1 cellular context compared by ENCODE assay signal in the genomic region with DNA sequence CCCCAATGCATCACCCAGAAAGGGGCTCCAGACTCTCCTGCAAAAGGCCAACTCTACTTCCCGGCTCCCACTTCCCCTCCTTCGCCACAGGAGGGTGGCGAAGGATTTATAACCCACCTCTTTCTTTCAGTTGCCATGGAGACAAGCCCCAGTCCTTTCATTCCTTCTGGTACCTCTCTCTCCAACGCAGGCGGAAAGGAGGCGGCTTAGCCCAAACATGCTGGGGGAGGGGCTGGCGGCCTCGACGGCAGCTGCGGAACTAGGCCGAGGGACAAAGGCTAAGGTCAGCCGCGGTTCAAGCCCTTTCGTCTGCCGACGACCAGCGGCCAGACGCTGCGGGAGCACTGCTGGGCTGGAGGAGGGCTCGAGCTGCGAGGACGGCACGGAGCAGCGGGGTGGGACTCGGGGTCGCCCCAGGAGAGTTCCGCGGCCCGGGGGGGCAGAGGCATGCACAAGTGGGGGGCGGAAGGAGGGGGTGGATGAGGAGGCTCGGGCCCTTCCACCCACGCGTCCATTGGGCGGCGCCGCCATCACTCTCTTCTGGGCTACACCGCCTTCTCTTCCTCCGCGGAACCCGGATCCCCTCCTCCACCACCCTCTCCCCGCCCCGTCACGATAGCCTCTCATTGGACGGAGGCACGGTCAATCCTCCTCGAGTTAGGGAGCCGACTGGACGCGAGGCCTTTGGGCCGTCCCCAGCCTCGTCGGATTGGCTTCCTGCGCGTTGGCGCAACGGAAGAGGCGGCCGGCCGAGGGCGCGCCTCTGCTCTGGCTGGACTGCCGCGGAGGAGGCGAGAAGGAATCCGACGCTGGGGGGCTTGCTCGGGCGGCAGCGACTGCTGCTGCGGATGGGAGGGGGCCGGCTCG.
TF ChIP-seq lines count a peak whose summit lies in the region.

A gene (plus strand): TSS at position 766 of the 867 bp plus-strand sequence.

TF ChIP-seq in HepG2, 621 proteins besides CTCF, POLR2A, EP300 and RAD21 (continued from another document and continues in another):
- TF ChIP-seq, protein P1, sequence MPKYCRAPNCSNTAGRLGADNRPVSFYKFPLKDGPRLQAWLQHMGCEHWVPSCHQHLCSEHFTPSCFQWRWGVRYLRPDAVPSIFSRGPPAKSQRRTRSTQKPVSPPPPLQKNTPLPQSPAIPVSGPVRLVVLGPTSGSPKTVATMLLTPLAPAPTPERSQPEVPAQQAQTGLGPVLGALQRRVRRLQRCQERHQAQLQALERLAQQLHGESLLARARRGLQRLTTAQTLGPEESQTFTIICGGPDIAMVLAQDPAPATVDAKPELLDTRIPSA (CRISPR knock-in tag; IDR thresholded peaks at IDR 0.05; ENCODE audit: borderline replicate concordance) = 0 out of 2 replicates have a peak, but pooled peaks have one; percentile 78
- TF ChIP-seq, protein P2, sequence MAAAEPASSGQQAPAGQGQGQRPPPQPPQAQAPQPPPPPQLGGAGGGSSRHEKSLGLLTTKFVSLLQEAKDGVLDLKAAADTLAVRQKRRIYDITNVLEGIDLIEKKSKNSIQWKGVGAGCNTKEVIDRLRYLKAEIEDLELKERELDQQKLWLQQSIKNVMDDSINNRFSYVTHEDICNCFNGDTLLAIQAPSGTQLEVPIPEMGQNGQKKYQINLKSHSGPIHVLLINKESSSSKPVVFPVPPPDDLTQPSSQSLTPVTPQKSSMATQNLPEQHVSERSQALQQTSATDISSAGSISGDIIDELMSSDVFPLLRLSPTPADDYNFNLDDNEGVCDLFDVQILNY (CRISPR knock-in tag; conservative IDR thresholded peaks at IDR 0.05) = peak; percentile 84
- TF ChIP-seq, protein P3, sequence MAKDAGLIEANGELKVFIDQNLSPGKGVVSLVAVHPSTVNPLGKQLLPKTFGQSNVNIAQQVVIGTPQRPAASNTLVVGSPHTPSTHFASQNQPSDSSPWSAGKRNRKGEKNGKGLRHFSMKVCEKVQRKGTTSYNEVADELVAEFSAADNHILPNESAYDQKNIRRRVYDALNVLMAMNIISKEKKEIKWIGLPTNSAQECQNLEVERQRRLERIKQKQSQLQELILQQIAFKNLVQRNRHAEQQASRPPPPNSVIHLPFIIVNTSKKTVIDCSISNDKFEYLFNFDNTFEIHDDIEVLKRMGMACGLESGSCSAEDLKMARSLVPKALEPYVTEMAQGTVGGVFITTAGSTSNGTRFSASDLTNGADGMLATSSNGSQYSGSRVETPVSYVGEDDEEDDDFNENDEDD (CRISPR knock-in tag; IDR thresholded peaks at IDR 0.05; ENCODE audit: borderline replicate concordance) = peak; percentile 89
- TF ChIP-seq SALL2 (CRISPR knock-in tag; IDR thresholded peaks at IDR 0.05) = peak; percentile 50; the same call in 1 of the 2 replicates
- TF ChIP-seq STAT5B (CRISPR knock-in tag; IDR thresholded peaks at IDR 0.05) = peak; percentile 83; the same call in 1 of the 2 replicates
- TF ChIP-seq SP5 (CRISPR knock-in tag; IDR thresholded peaks at IDR 0.05; ENCODE audit: borderline replicate concordance, low read depth) = peak; percentile 43
- TF ChIP-seq RFX3 (CRISPR knock-in tag; IDR thresholded peaks at IDR 0.05) = peak; percentile 93
- TF ChIP-seq ZNF20 (CRISPR knock-in tag; IDR thresholded peaks at IDR 0.05) = peak; percentile 88; the same call in 1 of the 2 replicates
- TF ChIP-seq ZEB1 (IDR thresholded peaks at IDR 0.05; ENCODE audit: insufficient replicate concordance, low read depth) = peak; percentile 65
- TF ChIP-seq MEF2D (CRISPR knock-in tag; IDR thresholded peaks at IDR 0.05) = peak; percentile 68; the same call in 1 of the 2 replicates
- TF ChIP-seq, protein P4, sequence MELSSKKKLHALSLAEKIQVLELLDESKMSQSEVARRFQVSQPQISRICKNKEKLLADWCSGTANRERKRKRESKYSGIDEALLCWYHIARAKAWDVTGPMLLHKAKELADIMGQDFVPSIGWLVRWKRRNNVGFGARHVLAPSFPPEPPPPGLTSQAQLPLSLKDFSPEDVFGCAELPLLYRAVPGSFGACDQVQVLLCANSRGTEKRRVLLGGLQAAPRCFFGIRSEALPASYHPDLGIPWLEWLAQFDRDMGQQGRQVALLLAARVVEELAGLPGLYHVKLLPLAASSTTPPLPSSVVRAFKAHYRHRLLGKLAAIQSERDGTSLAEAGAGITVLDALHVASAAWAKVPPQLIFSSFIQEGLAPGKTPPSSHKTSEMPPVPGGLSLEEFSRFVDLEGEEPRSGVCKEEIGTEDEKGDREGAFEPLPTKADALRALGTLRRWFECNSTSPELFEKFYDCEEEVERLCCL (CRISPR knock-in tag; IDR thresholded peaks at IDR 0.05; ENCODE audit: borderline replicate concordance) = peak; percentile 36; the same call in 1 of the 2 replicates
- peak; percentile 76 for TF ChIP-seq ZMAT3 (CRISPR knock-in tag; conservative IDR thresholded peaks at IDR 0.05)
- TF ChIP-seq RFXANK (CRISPR knock-in tag; IDR thresholded peaks at IDR 0.05) = peak; percentile 85
- no peak for TF ChIP-seq ZNF44 (CRISPR knock-in tag; IDR thresholded peaks at IDR 0.05)
- TF ChIP-seq ZNF552 (CRISPR knock-in tag; IDR thresholded peaks at IDR 0.05; ENCODE audit: borderline replicate concordance) = peak; percentile 70; the same call in 1 of the 2 replicates
- TF ChIP-seq, protein P5, sequence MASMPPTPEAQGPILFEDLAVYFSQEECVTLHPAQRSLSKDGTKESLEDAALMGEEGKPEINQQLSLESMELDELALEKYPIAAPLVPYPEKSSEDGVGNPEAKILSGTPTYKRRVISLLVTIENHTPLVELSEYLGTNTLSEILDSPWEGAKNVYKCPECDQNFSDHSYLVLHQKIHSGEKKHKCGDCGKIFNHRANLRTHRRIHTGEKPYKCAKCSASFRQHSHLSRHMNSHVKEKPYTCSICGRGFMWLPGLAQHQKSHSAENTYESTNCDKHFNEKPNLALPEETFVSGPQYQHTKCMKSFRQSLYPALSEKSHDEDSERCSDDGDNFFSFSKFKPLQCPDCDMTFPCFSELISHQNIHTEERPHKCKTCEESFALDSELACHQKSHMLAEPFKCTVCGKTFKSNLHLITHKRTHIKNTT (CRISPR knock-in tag; IDR thresholded peaks at IDR 0.05) = no peak
- TF ChIP-seq FOXK1 (CRISPR knock-in tag; IDR thresholded peaks at IDR 0.05; ENCODE audit: borderline replicate concordance, low read depth) = peak; percentile 58
- TF ChIP-seq ZNF737 (CRISPR knock-in tag; IDR thresholded peaks at IDR 0.05; ENCODE audit: borderline replicate concordance) = peak; percentile 85; the same call in 1 of the 2 replicates
- TF ChIP-seq SMAD3 (CRISPR knock-in tag; IDR thresholded peaks at IDR 0.05) = peak; percentile 65
- TF ChIP-seq, protein P6, sequence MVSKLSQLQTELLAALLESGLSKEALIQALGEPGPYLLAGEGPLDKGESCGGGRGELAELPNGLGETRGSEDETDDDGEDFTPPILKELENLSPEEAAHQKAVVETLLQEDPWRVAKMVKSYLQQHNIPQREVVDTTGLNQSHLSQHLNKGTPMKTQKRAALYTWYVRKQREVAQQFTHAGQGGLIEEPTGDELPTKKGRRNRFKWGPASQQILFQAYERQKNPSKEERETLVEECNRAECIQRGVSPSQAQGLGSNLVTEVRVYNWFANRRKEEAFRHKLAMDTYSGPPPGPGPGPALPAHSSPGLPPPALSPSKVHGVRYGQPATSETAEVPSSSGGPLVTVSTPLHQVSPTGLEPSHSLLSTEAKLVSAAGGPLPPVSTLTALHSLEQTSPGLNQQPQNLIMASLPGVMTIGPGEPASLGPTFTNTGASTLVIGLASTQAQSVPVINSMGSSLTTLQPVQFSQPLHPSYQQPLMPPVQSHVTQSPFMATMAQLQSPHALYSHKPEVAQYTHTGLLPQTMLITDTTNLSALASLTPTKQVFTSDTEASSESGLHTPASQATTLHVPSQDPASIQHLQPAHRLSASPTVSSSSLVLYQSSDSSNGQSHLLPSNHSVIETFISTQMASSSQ (IDR thresholded peaks at IDR 0.05; ENCODE audit: low read depth) = no peak
- TF ChIP-seq, protein P6 (CRISPR knock-in tag; IDR thresholded peaks at IDR 0.05; ENCODE audit: borderline replicate concordance) = peak; percentile 88
- TF ChIP-seq, protein P7, sequence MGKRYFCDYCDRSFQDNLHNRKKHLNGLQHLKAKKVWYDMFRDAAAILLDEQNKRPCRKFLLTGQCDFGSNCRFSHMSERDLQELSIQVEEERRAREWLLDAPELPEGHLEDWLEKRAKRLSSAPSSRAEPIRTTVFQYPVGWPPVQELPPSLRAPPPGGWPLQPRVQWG (CRISPR knock-in tag; IDR thresholded peaks at IDR 0.05; ENCODE audit: borderline replicate concordance, low read depth) = no peak
- peak; percentile 91 for TF ChIP-seq SMAD1 (CRISPR knock-in tag; IDR thresholded peaks at IDR 0.05; ENCODE audit: borderline replicate concordance, low read depth)
- TF ChIP-seq, protein P8, sequence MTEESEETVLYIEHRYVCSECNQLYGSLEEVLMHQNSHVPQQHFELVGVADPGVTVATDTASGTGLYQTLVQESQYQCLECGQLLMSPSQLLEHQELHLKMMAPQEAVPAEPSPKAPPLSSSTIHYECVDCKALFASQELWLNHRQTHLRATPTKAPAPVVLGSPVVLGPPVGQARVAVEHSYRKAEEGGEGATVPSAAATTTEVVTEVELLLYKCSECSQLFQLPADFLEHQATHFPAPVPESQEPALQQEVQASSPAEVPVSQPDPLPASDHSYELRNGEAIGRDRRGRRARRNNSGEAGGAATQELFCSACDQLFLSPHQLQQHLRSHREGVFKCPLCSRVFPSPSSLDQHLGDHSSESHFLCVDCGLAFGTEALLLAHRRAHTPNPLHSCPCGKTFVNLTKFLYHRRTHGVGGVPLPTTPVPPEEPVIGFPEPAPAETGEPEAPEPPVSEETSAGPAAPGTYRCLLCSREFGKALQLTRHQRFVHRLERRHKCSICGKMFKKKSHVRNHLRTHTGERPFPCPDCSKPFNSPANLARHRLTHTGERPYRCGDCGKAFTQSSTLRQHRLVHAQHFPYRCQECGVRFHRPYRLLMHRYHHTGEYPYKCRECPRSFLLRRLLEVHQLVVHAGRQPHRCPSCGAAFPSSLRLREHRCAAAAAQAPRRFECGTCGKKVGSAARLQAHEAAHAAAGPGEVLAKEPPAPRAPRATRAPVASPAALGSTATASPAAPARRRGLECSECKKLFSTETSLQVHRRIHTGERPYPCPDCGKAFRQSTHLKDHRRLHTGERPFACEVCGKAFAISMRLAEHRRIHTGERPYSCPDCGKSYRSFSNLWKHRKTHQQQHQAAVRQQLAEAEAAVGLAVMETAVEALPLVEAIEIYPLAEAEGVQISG (CRISPR knock-in tag; IDR thresholded peaks at IDR 0.05) = peak; percentile 91
- TF ChIP-seq IRX3 (CRISPR knock-in tag; IDR thresholded peaks at IDR 0.05; ENCODE audit: borderline replicate concordance, low read depth) = peak; percentile 66; the same call in 1 of the 2 replicates
- TF ChIP-seq PAF1 (CRISPR knock-in tag; IDR thresholded peaks at IDR 0.05) = no peak
- TF ChIP-seq, protein P9, sequence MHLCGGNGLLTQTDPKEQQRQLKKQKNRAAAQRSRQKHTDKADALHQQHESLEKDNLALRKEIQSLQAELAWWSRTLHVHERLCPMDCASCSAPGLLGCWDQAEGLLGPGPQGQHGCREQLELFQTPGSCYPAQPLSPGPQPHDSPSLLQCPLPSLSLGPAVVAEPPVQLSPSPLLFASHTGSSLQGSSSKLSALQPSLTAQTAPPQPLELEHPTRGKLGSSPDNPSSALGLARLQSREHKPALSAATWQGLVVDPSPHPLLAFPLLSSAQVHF (CRISPR knock-in tag; IDR thresholded peaks at IDR 0.05) = peak; percentile 82; the same call in 1 of the 2 replicates
- TF ChIP-seq FOXK2 (IDR thresholded peaks at IDR 0.05) = no peak; the same call in 1 of the 2 replicates
- peak; percentile 95 for TF ChIP-seq ZNF567 (CRISPR knock-in tag; IDR thresholded peaks at IDR 0.05; ENCODE audit: borderline replicate concordance)
- TF ChIP-seq CBX1 (IDR thresholded peaks at IDR 0.05; ENCODE audit: low read depth) = no peak
- peak; percentile 58; the same call in 1 of the 2 replicates for TF ChIP-seq SMYD3 (CRISPR knock-in tag; IDR thresholded peaks at IDR 0.05)
- peak; percentile 87 for TF ChIP-seq NR2C2 (CRISPR knock-in tag; IDR thresholded peaks at IDR 0.05; ENCODE audit: borderline replicate concordance)
- peak; percentile 90 for TF ChIP-seq TBX2 (CRISPR knock-in tag; IDR thresholded peaks at IDR 0.05; ENCODE audit: borderline replicate concordance)
- TF ChIP-seq, protein P10, sequence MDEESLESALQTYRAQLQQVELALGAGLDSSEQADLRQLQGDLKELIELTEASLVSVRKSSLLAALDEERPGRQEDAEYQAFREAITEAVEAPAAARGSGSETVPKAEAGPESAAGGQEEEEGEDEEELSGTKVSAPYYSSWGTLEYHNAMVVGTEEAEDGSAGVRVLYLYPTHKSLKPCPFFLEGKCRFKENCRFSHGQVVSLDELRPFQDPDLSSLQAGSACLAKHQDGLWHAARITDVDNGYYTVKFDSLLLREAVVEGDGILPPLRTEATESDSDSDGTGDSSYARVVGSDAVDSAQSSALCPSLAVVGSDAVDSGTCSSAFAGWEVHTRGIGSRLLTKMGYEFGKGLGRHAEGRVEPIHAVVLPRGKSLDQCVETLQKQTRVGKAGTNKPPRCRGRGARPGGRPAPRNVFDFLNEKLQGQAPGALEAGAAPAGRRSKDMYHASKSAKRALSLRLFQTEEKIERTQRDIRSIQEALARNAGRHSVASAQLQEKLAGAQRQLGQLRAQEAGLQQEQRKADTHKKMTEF (CRISPR knock-in tag; IDR thresholded peaks at IDR 0.05) = peak; percentile 99
- TF ChIP-seq ZNF619 (CRISPR knock-in tag; IDR thresholded peaks at IDR 0.05) = peak; percentile 20; the same call in 1 of the 2 replicates
- no peak for TF ChIP-seq ZNF557 (CRISPR knock-in tag; IDR thresholded peaks at IDR 0.05)
- no peak for TF ChIP-seq NPAS2 (CRISPR knock-in tag; IDR thresholded peaks at IDR 0.05; ENCODE audit: borderline replicate concordance)
- no peak; the same call in 1 of the 2 replicates for TF ChIP-seq SP140L (CRISPR knock-in tag; IDR thresholded peaks at IDR 0.05; ENCODE audit: borderline replicate concordance)
- no peak for TF ChIP-seq ZKSCAN1 (IDR thresholded peaks at IDR 0.05; ENCODE audit: low read length)
- no peak for TF ChIP-seq TSC22D2 (CRISPR knock-in tag; IDR thresholded peaks at IDR 0.05; ENCODE audit: borderline replicate concordance)
- no peak; the same call in none of the 2 replicates for TF ChIP-seq ZNF616 (CRISPR knock-in tag; IDR thresholded peaks at IDR 0.05; ENCODE audit: low read depth)
